Comparison of ENCODE assay signal across 8 cellular contexts in the genomic region with DNA sequence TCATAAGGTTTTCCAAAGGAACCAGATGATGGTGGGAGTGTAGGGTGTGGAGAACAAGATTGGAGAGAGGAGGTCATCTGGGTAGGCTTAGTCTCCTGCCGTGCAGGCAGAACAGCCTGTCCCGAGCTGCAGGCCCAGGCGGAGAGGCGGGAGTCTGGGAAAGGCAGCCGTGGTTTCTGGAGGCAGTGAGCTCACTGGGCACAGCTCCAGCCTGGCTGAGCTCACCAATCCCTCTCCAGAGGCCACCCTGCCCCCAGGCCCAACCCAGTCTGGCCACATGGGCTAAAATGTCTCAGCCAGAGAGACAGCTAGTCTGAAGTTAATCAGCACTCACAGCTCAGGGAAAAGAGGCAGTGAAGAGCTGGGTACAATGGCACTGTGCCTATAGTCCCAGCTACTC. TPM values are rescaled to one million over a fixed set of nuclear protein-coding genes. Genes with fewer than 3 reads are reported as not detected.
DNase-seq lines count a peak whose midpoint lies in the region; ATAC-seq, FAIRE-seq and TF ChIP-seq lines count a peak whose summit lies in the region.

No MANE protein-coding gene starts in this region.

- no peaks in the 10 kb centered on the region for H3K27me3 ChIP-seq in mucosa of rectum (ENCODE audit: control insufficient read depth in 2 of 2, insufficient read depth in 2 of 2, low read length in 2 of 2)

- H3K4me3 ChIP-seq in A549 (no peak overlapping the region), mucosa of rectum (ENCODE audit: low read length in 2 of 2) (no peak overlapping the region)

- POLR2A ChIA-PET in A549 (lab: Yijun Ruan, JAX), result interaction anchor here (0.7 to 0.9 kb wide), 2 partner anchors 12 to 121 kb away, joined by 3 read pairs; partner anchors contain the start of gene P4HA2

- 71% methylated on average over 5 of the region's 5 CpGs for WGBS in A549 (ENCODE audit: missing lambda C conversion rate)

- TF ChIP-seq RAD21 in A549 (conservative IDR thresholded peaks at IDR 0.05 in 1 of 2, IDR thresholded peaks at IDR 0.05 in 1 of 2), result no peak

- no peak for TF ChIP-seq POLR2A in A549 (IDR thresholded peaks at IDR 0.05; ENCODE audit: low read length)

- no peak for FAIRE-seq in A549 (lab: Jason Lieb, UNC)

- no peak overlapping the region for H3K4me3 Mint-ChIP-seq in effector memory CD8-positive, alpha-beta T cell

- no peaks in the 10 kb centered on the region for H3K27me3 Mint-ChIP-seq in effector memory CD8-positive, alpha-beta T cell

- peak; percentile 62 to 86 for ATAC-seq in A549
- no peak for ATAC-seq in HG02884 (IDR thresholded peaks at IDR 0.05; ENCODE audit: unreplicated experiment)
- no peak for ATAC-seq in effector memory CD8-positive, alpha-beta T cell (replicated peaks)
- no peak for ATAC-seq in HG02973 (IDR thresholded peaks at IDR 0.05; ENCODE audit: unreplicated experiment)

- H3K9ac ChIP-seq in mucosa of rectum (ENCODE audit: low read depth in 1 of 2, low read length in 2 of 2), result no peak overlapping the region

- H3K4me1 ChIP-seq in A549 (peaks cover 11% of the 10 kb centered on the region; the same call in 2 of the 3 replicates), mucosa of rectum (ENCODE audit: control insufficient read depth in 2 of 2, insufficient read depth in 2 of 2, low read length in 2 of 2) (no peaks in the 10 kb centered on the region)

- H3K4me2 ChIP-seq in A549, result peak overlapping the region; percentile 44; the same call in 2 of the 3 replicates

- H3K27ac ChIP-seq in A549, result peak overlapping the region; percentile 62 to 64; a peak in 4 of 6 replicates
- peak overlapping the region; percentile 49 for H3K27ac ChIP-seq in epithelial cell of prostate
- H3K27ac ChIP-seq in mucosa of rectum (ENCODE audit: low read depth in 2 of 2, low read length in 2 of 2), result peak overlapping the region; percentile 48 to 81

- peaks cover 27 to 38% of the 10 kb centered on the region in 2 donors for H3K36me3 ChIP-seq in mucosa of rectum (ENCODE audit: control insufficient read depth in 2 of 2, insufficient read depth in 2 of 2, low read length in 2 of 2)

- TF ChIP-seq CTCF in A549 (IDR thresholded peaks at IDR 0.05), result no peak

- H3K4me1 Mint-ChIP-seq in effector memory CD8-positive, alpha-beta T cell (ENCODE audit: low read depth in 2 of 2), result no peaks in the 10 kb centered on the region

- H3K36me3 Mint-ChIP-seq in effector memory CD8-positive, alpha-beta T cell (ENCODE audit: insufficient read depth), result no peaks in the 10 kb centered on the region

- peak; percentile 17 to 48 for DNase-seq in A549 (ENCODE audit: low read depth in 1 of 2, low spot score in 1 of 2)
- DNase-seq in NCI-H2196 treated with DMSO at 0.1 percent for 48 hours (lab: John Stamatoyannopoulos, UW; ENCODE audit: unreplicated experiment), result peak; percentile 72
- DNase-seq in epithelial cell of prostate (ENCODE audit: low read depth, low spot score), result peak; percentile 89
- DNase-seq in stimulated activated naive CD4-positive, alpha-beta T cell (lab: John Stamatoyannopoulos, UW), result no peak
- no peak for DNase-seq in effector memory CD8-positive, alpha-beta T cell

- TF ChIP-seq EP300 in A549 (IDR thresholded peaks at IDR 0.05), result no peak

- H3K9me3 ChIP-seq in A549, result no peaks in the 10 kb centered on the region
- no peaks in the 10 kb centered on the region for H3K9me3 ChIP-seq in mucosa of rectum (ENCODE audit: control insufficient read depth in 2 of 2, low read length in 2 of 2)

- CTCF ChIA-PET in A549 (lab: Yijun Ruan, JAX), result interaction anchor here (0.6 to 1.9 kb wide), 7 partner anchors 9 to 242 kb away, joined by 3 to 9 read pairs (median 4); no protein-coding TSS in a partner anchor

- no peaks in the 10 kb centered on the region for H3K9me3 Mint-ChIP-seq in effector memory CD8-positive, alpha-beta T cell

- H3K27ac Mint-ChIP-seq in effector memory CD8-positive, alpha-beta T cell, result no peak overlapping the region

TF ChIP-seq in A549, 52 proteins besides CTCF, POLR2A, EP300 and RAD21:
- no peak for TF ChIP-seq E2F6 (IDR thresholded peaks at IDR 0.05; ENCODE audit: borderline replicate concordance, low read depth)
- TF ChIP-seq NR3C1 (IDR thresholded peaks at IDR 0.05), result no peak
- no peak for TF ChIP-seq MAX (IDR thresholded peaks at IDR 0.05)
- no peak for TF ChIP-seq NPAS2 (CRISPR knock-in tag; IDR thresholded peaks at IDR 0.05; ENCODE audit: borderline replicate concordance)
- TF ChIP-seq SREBF2 (IDR thresholded peaks at IDR 0.05), result no peak
- TF ChIP-seq HDAC2 (IDR thresholded peaks at IDR 0.05), result no peak
- TF ChIP-seq BCL3 (IDR thresholded peaks at IDR 0.05), result no peak
- TF ChIP-seq, protein P1, sequence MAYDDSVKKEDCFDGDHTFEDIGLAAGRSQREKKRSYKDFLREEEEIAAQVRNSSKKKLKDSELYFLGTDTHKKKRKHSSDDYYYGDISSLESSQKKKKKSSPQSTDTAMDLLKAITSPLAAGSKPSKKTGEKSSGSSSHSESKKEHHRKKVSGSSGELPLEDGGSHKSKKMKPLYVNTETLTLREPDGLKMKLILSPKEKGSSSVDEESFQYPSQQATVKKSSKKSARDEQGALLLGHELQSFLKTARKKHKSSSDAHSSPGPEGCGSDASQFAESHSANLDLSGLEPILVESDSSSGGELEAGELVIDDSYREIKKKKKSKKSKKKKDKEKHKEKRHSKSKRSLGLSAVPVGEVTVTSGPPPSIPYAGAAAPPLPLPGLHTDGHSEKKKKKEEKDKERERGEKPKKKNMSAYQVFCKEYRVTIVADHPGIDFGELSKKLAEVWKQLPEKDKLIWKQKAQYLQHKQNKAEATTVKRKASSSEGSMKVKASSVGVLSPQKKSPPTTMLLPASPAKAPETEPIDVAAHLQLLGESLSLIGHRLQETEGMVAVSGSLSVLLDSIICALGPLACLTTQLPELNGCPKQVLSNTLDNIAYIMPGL (CRISPR knock-in tag; IDR thresholded peaks at IDR 0.05; ENCODE audit: borderline replicate concordance), result no peak
- no peak for TF ChIP-seq RFX5 (IDR thresholded peaks at IDR 0.05)
- TF ChIP-seq FOSL2 (IDR thresholded peaks at IDR 0.05), result no peak
- no peak for TF ChIP-seq FOSL2 (CRISPR knock-in tag; IDR thresholded peaks at IDR 0.05)

RNA-seq across cellular contexts. Expression of gene P4HA2, which starts 12.3 kb away (rescaled TPM):
- polyA plus RNA-seq in A549 (2011; rRNA removed) (45.0 and 64.9 TPM in 2 replicates), A549 (2017; fragmentation: RNase III; extraction: RNeasy Plus Mini Kit Qiagen cat#74134 plus additional on column Dnase treatment) (35.1 to 40.3 TPM (median 36.4 TPM) in 3 replicates)
- polyA plus RNA-seq in A549 (2012; cell fraction: cytosol; rRNA removed), result 26.4 and 29.2 TPM in 2 replicates
- polyA plus RNA-seq in A549 (2012; cell fraction: nucleus; rRNA removed), result 49.6 and 58.3 TPM in 2 replicates
- polyA minus RNA-seq in A549 (2011; rRNA and poly(A)+ RNA removed), result 53.0 and 67.7 TPM in 2 replicates

RNA-seq across cellular contexts. Expression of gene PDLIM4, which starts 42.2 kb away (rescaled TPM):
- not detected in 2 replicates for polyA plus RNA-seq in A549 (2011; rRNA removed)
- polyA plus RNA-seq in A549 (2012; cell fraction: cytosol; rRNA removed), result 0.07 and 0.09 TPM in 2 replicates
- 0.42 and 0.56 TPM in 2 replicates for polyA plus RNA-seq in A549 (2012; cell fraction: nucleus; rRNA removed)
- 0.09 to 0.28 TPM (median 0.20 TPM) in 3 replicates for polyA plus RNA-seq in A549 (2017; fragmentation: RNase III; extraction: RNeasy Plus Mini Kit Qiagen cat#74134 plus additional on column Dnase treatment)
- polyA minus RNA-seq in A549 (2011; rRNA and poly(A)+ RNA removed), result 0.39 TPM in 1 of 2 replicates, not detected in the other

Comparison
In these comparisons a context has a peak if more than half of its experiments do, and no peak if none do; other contexts are left out.
1. ATAC-seq: peak in A549 (2 of 2); none in HG02884 (single experiment), effector memory CD8-positive, alpha-beta T cell (single experiment) and HG02973 (single experiment).
2. DNase-seq: peak in A549 (2 of 2), NCI-H2196 treated with DMSO at 0.1 percent for 48 hours (single experiment) and epithelial cell of prostate (single experiment); none in stimulated activated naive CD4-positive, alpha-beta T cell (0 of 6) and effector memory CD8-positive, alpha-beta T cell (0 of 3).
3. Peak in every context shown above with its lines, with median percentiles within 50 percentile points of each other: H3K27ac ChIP-seq.